ENCODE assay signal across 11 cellular contexts in the genomic region with DNA sequence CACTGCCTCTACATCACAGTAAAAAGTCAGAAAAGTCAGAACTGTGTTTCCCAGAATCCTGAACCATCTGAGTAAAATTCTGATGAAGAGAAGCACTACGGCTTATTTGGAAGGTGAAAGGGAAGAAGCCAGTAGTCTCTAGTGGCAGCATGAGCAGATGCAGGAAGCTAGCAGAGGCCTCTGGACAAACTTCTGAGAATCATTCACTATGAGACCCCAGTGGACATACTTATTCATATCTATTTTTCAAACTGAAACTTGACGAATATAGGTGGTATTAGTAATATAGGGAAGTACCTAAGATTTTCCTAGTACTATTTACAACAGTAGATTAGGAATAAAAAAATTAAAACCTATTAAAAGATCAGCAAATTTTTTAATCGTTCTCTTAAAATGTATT.
DNase-seq lines count a peak whose midpoint lies in the region; ATAC-seq lines count a peak whose summit lies in the region.
"Had no signal": no experiment of that assay in that cellular context is flagged by ENCODE, and none has a peak within 500 bp of the region (broad histone marks: within the 10 kb centered on the region; RNA-seq: fewer than 3 reads in every experiment).

No MANE protein-coding gene starts in this region.

- ATAC-seq in GM18498 (IDR thresholded peaks at IDR 0.05; ENCODE audit: unreplicated experiment) (peak; percentile 71), GM19455 (IDR thresholded peaks at IDR 0.05; ENCODE audit: unreplicated experiment) (peak; percentile 56), HG02870 (IDR thresholded peaks at IDR 0.05; ENCODE audit: unreplicated experiment) (peak; percentile 76), HG03521 (IDR thresholded peaks at IDR 0.05; ENCODE audit: unreplicated experiment) (peak; percentile 76), esophagus mucosa (no peak)
- ATAC-seq: Panc1 had no signal

- DNase-seq in activated CD4-positive, alpha-beta T cell treated with anti-CD3 and anti-CD28 coated beads for 4 hours: no peak
- no peak for DNase-seq in NCI-H2171 treated with DMSO at 0.1 percent for 48 hours (lab: John Stamatoyannopoulos, UW)
- no peak for DNase-seq in SW480 (ENCODE audit: low spot score)
- DNase-seq: NCI-H2029; stimulated activated CD4-positive, alpha-beta T cell treated with anti-CD3 and anti-CD28 coated beads, Interleukin-1b, Interleukin-23, amount 100 ng/mL, for 48 hours had no signal
